In genomic region chr20:36624068-36624813, GRCh38 we compare ENCODE assay signal across 1 cellular context.
TF ChIP-seq lines count a peak whose summit lies in the region.

No MANE protein-coding gene starts in this region.

TF ChIP-seq in HepG2, 621 proteins besides CTCF, POLR2A, EP300 and RAD21 (continued from another document and continues in another):
- TF ChIP-seq CSRNP1 (CRISPR knock-in tag; IDR thresholded peaks at IDR 0.05) (no peak), NRL (CRISPR knock-in tag; IDR thresholded peaks at IDR 0.05; ENCODE audit: borderline replicate concordance) (0 out of 2 replicates have a peak, but pooled peaks have one; percentile 23), ZNF674 (CRISPR knock-in tag; IDR thresholded peaks at IDR 0.05; ENCODE audit: low read depth) (no peak), ZMAT3 (CRISPR knock-in tag; conservative IDR thresholded peaks at IDR 0.05) (no peak), FOXJ3 (CRISPR knock-in tag; IDR thresholded peaks at IDR 0.05; ENCODE audit: borderline replicate concordance) (no peak), SOX6 (IDR thresholded peaks at IDR 0.05) (no peak), SOX6 (CRISPR knock-in tag; IDR thresholded peaks at IDR 0.05) (no peak), PAF1 (CRISPR knock-in tag; IDR thresholded peaks at IDR 0.05) (no peak), MED8 (CRISPR knock-in tag; IDR thresholded peaks at IDR 0.05; ENCODE audit: insufficient replicate concordance) (no peak), GATAD1 (CRISPR knock-in tag; IDR thresholded peaks at IDR 0.05) (peak; percentile 36; the same call in 1 of the 2 replicates), STAG1 (CRISPR knock-in tag; IDR thresholded peaks at IDR 0.05) (peak; percentile 38; the same call in 1 of the 2 replicates), ZNF12 (CRISPR knock-in tag; IDR thresholded peaks at IDR 0.05) (0 out of 2 replicates have a peak, but pooled peaks have one; percentile 50), ATF7-NPFF (CRISPR knock-in tag; IDR thresholded peaks at IDR 0.05; ENCODE audit: low read depth) (no peak), ZNF124 (CRISPR knock-in tag; IDR thresholded peaks at IDR 0.05) (no peak), PITX1 (CRISPR knock-in tag; IDR thresholded peaks at IDR 0.05) (peak; percentile 53; the same call in 1 of the 2 replicates), MEIS1 (CRISPR knock-in tag; IDR thresholded peaks at IDR 0.05; ENCODE audit: borderline replicate concordance) (no peak), AFF4 (CRISPR knock-in tag; IDR thresholded peaks at IDR 0.05) (no peak; the same call in 1 of the 2 replicates), KDM2A (CRISPR knock-in tag; IDR thresholded peaks at IDR 0.05; ENCODE audit: borderline replicate concordance, low read depth) (peak; percentile 23; the same call in 1 of the 2 replicates), ZNF749 (CRISPR knock-in tag; IDR thresholded peaks at IDR 0.05; ENCODE audit: borderline replicate concordance) (no peak), RARA (CRISPR knock-in tag; IDR thresholded peaks at IDR 0.05) (0 out of 2 replicates have a peak, but pooled peaks have one; percentile 20), KMT2B (CRISPR knock-in tag; IDR thresholded peaks at IDR 0.05) (0 out of 2 replicates have a peak, but pooled peaks have one; percentile 39), ZNF572 (CRISPR knock-in tag; IDR thresholded peaks at IDR 0.05) (peak; percentile 82; the same call in 1 of the 2 replicates), ZNF260 (CRISPR knock-in tag; IDR thresholded peaks at IDR 0.05; ENCODE audit: borderline replicate concordance, low read depth) (no peak), ERF (CRISPR knock-in tag; IDR thresholded peaks at IDR 0.05) (no peak), MEIS2 (CRISPR knock-in tag; IDR thresholded peaks at IDR 0.05) (no peak), SMAD9 (CRISPR knock-in tag; IDR thresholded peaks at IDR 0.05) (no peak), HBP1 (CRISPR knock-in tag; IDR thresholded peaks at IDR 0.05; ENCODE audit: low read depth) (no peak), RFXANK (CRISPR knock-in tag; IDR thresholded peaks at IDR 0.05) (0 out of 2 replicates have a peak, but pooled peaks have one; percentile 42), ZNF296 (CRISPR knock-in tag; conservative IDR thresholded peaks at IDR 0.05) (no peak), THAP9 (CRISPR knock-in tag; IDR thresholded peaks at IDR 0.05; ENCODE audit: borderline replicate concordance) (peak; percentile 56; the same call in 1 of the 2 replicates), SOX13 (IDR thresholded peaks at IDR 0.05) (no peak), SOX13 (CRISPR knock-in tag; conservative IDR thresholded peaks at IDR 0.05 in 1 of 2, IDR thresholded peaks at IDR 0.05 in 1 of 2) (peak in 1 of 2 experiments; percentile 15; a peak in 1 of 4 replicates), SOX5 (CRISPR knock-in tag; IDR thresholded peaks at IDR 0.05; ENCODE audit: borderline replicate concordance) (no peak), HNF1B (CRISPR knock-in tag; IDR thresholded peaks at IDR 0.05) (0 out of 2 replicates have a peak, but pooled peaks have one; percentile 14), KDM6A (CRISPR knock-in tag; IDR thresholded peaks at IDR 0.05; ENCODE audit: low read depth) (no peak), ZNF614 (CRISPR knock-in tag; IDR thresholded peaks at IDR 0.05; ENCODE audit: borderline replicate concordance) (0 out of 2 replicates have a peak, but pooled peaks have one; percentile 37), SNAPC5 (CRISPR knock-in tag; IDR thresholded peaks at IDR 0.05; ENCODE audit: borderline replicate concordance) (no peak), HDAC2 (CRISPR knock-in tag; IDR thresholded peaks at IDR 0.05) (peak; percentile 66; the same call in 1 of the 2 replicates), ZNF564 (CRISPR knock-in tag; IDR thresholded peaks at IDR 0.05) (no peak), DZIP1 (CRISPR knock-in tag; IDR thresholded peaks at IDR 0.05) (no peak), ZBTB2 (CRISPR knock-in tag; IDR thresholded peaks at IDR 0.05; ENCODE audit: low read depth) (no peak), LBX2 (CRISPR knock-in tag; IDR thresholded peaks at IDR 0.05; ENCODE audit: borderline replicate concordance) (no peak), FOXP1 (IDR thresholded peaks at IDR 0.05) (no peak), FOXP1 (CRISPR knock-in tag; IDR thresholded peaks at IDR 0.05) (0 out of 2 replicates have a peak, but pooled peaks have one; percentile 19), ATF4 (CRISPR knock-in tag; IDR thresholded peaks at IDR 0.05) (peak in 1 of 2 experiments; percentile 26; a peak in 1 of 4 replicates), PHF21A (CRISPR knock-in tag; IDR thresholded peaks at IDR 0.05) (no peak), NR2F1 (CRISPR knock-in tag; IDR thresholded peaks at IDR 0.05) (no peak), KLF15 (CRISPR knock-in tag; IDR thresholded peaks at IDR 0.05; ENCODE audit: borderline replicate concordance) (no peak), SP140L (CRISPR knock-in tag; IDR thresholded peaks at IDR 0.05; ENCODE audit: borderline replicate concordance) (no peak), MLLT10 (CRISPR knock-in tag; IDR thresholded peaks at IDR 0.05) (no peak), ZNF282 (IDR thresholded peaks at IDR 0.05; ENCODE audit: partially characterized antibody) (no peak)
